In the genomic region with DNA sequence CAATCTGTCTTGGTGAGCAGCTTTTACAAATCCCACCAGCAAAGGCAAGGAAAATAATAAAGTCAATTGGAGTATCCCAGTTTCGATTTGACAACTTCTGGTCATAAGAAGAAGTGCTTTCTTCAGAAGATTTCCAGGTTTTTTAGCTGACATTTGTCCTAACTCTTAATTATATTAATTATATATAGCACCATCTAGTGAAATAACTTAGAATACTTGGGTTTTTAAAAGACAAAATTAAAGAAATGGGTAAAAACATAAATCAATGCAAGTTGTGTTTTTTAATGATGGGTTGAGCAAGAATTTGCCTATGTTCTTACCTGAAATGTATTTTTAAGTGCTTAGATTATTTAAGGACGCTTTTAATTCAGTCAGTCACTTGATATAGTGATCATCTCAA, we compare ENCODE assay signal across 20 cellular contexts.
A peak's percentile ranks its signal among the peaks of the same experiment; 100 is the strongest.
DNase-seq lines count a peak whose midpoint lies in the region; ATAC-seq and TF ChIP-seq lines count a peak whose summit lies in the region.
"Had no signal": no experiment of that assay in that cellular context is flagged by ENCODE, and none has a peak within 500 bp of the region (broad histone marks: within the 10 kb centered on the region; RNA-seq: fewer than 3 reads in every experiment).

No MANE protein-coding gene starts in this region.

- WGBS in SK-N-SH (ENCODE audit: low lambda C conversion rate) = 25% methylated on average over 2 of the region's 2 CpGs
- WGBS in upper lobe of left lung, 2 donors = 62 to 76% methylated on average over 2 of the region's 2 CpGs

- no peaks in the 10 kb centered on the region for H3K79me2 ChIP-seq in SK-N-SH (ENCODE audit: insufficient read depth)

- H3K27me3 ChIP-seq in SK-N-SH (ENCODE audit: insufficient read depth) (no peaks in the 10 kb centered on the region), upper lobe of left lung (no peaks in the 10 kb centered on the region)
- H3K27me3 ChIP-seq: BLaER1 had no signal

- no peak overlapping the region for H2AFZ ChIP-seq in SK-N-SH (ENCODE audit: low read depth)
- H2AFZ ChIP-seq: GM23338 had no signal

- CTCF ChIA-PET in SK-N-SH (lab: Yijun Ruan, JAX) = interaction anchor here (1.1 kb wide), 1 partner anchor 100 kb away, joined by 3 read pairs; no protein-coding TSS in a partner anchor
- CTCF ChIA-PET in RWPE1 (lab: Yijun Ruan, JAX) = interaction anchor here (0.6 to 1.3 kb wide), 4 partner anchors 9 to 219 kb away, joined by 3 to 4 read pairs (median 3); no protein-coding TSS in a partner anchor

- TF ChIP-seq RAD21 in SK-N-SH (IDR thresholded peaks at IDR 0.05; ENCODE audit: low read length) = no peak

- H3K4me1 ChIP-seq in SK-N-SH (ENCODE audit: control insufficient read depth in 1 of 2, insufficient read depth in 2 of 2, low read depth in 1 of 2, low read length in 1 of 2) (no peaks in the 10 kb centered on the region), upper lobe of left lung (no peaks in the 10 kb centered on the region)
- H3K4me1 ChIP-seq: BLaER1 had no signal

- no peaks in the 10 kb centered on the region for H4K20me1 ChIP-seq in SK-N-SH (ENCODE audit: insufficient read depth)
- H4K20me1 ChIP-seq: BLaER1 had no signal

- H3K27ac ChIP-seq in SK-N-SH (ENCODE audit: low read depth in 2 of 2, low read length in 1 of 2) (no peak overlapping the region), RWPE1 (no peak overlapping the region), upper lobe of left lung (no peak overlapping the region)
- H3K27ac ChIP-seq: BLaER1, KMS-11 had no signal

- peaks cover 9% of the 10 kb centered on the region; the same call in 1 of the 2 replicates for H3K9me3 ChIP-seq in SK-N-SH
- peaks cover 4 to 10% (median 5%) of the 10 kb centered on the region in 4 donors for H3K9me3 ChIP-seq in upper lobe of left lung

- H3K4me2 ChIP-seq in SK-N-SH = no peak overlapping the region
- H3K4me2 ChIP-seq: BLaER1, GM23338, KMS-11 had no signal

- ATAC-seq in SK-N-SH treated with all-trans-retinoic acid at 6 μM for 48 hours (no peak), HG03457 (IDR thresholded peaks at IDR 0.05; ENCODE audit: unreplicated experiment) (no peak), upper lobe of left lung (ENCODE audit: low FRiP score in 2 of 2) (no peak), HG02852 (IDR thresholded peaks at IDR 0.05; ENCODE audit: unreplicated experiment) (no peak)
- ATAC-seq: GM23338, HepG2 had no signal

- TF ChIP-seq CTCF in SK-N-SH (IDR thresholded peaks at IDR 0.05) (peak; percentile 31), RWPE1 (conservative IDR thresholded peaks at IDR 0.05; ENCODE audit: low read depth) (peak; percentile 43), upper lobe of left lung (IDR thresholded peaks at IDR 0.05) (no peak)

- TF ChIP-seq EP300 in SK-N-SH (IDR thresholded peaks at IDR 0.05; ENCODE audit: borderline replicate concordance in 1 of 2, low read depth in 1 of 2, low read length in 1 of 2) (no peak), upper lobe of left lung (IDR thresholded peaks at IDR 0.05) (no peak)

- POLR2A ChIA-PET in SK-N-SH (lab: Yijun Ruan, JAX) = no interaction called here
- POLR2A ChIA-PET in RWPE1 (lab: Yijun Ruan, JAX; ENCODE audit: low non-redundant PET) = no interaction called here

- H3K9ac ChIP-seq in SK-N-SH = no peak overlapping the region
- H3K9ac ChIP-seq: BLaER1, KMS-11 had no signal

- no peaks in the 10 kb centered on the region for H3F3A ChIP-seq in SK-N-SH (replicated peaks; ENCODE audit: insufficient read depth)

- DNase-seq in SK-N-SH (no peak), RWPE1 (ENCODE audit: low spot score) (no peak), fibroblast of peridontal ligament (ENCODE audit: extremely low read depth) (peak; percentile 25), upper lobe of left lung (no peak)
- no peak for DNase-seq in activated CD4-positive, CD25-positive, alpha-beta regulatory T cell (lab: John Stamatoyannopoulos, UW)
- DNase-seq: 8988T; DND-41; GF-D8; MM.1S; NCI-H1105; NCI-H187; NCI-H345; NK-92 treated with Interleukin-12 subunit alpha and Interleukin-12 subunit beta, amount 100 ng/mL, for 24 hours had no signal

- H3K36me3 ChIP-seq in SK-N-SH (replicated peaks in 1 of 2; ENCODE audit: control insufficient read depth in 1 of 2, insufficient read depth in 2 of 2, low read length in 1 of 2) = peaks cover 0 to 4% of the 10 kb centered on the region in 2 experiments
- H3K36me3 ChIP-seq in upper lobe of left lung = no peaks in the 10 kb centered on the region
- H3K36me3 ChIP-seq: BLaER1 had no signal

- H3K4me3 ChIP-seq in SK-N-SH (ENCODE audit: low read depth in 2 of 2, low read length in 1 of 2) (no peak overlapping the region), upper lobe of left lung (no peak overlapping the region)
- H3K4me3 ChIP-seq: BLaER1, GM23338 had no signal

- H3K9me2 ChIP-seq in SK-N-SH = no peaks in the 10 kb centered on the region

- no peak for TF ChIP-seq POLR2A in upper lobe of left lung (IDR thresholded peaks at IDR 0.05)

TF ChIP-seq in SK-N-SH, 30 proteins besides CTCF, POLR2A, EP300 and RAD21:
- no peak for TF ChIP-seq ELF1 (IDR thresholded peaks at IDR 0.05)

TF ChIP-seq in SK-N-SH treated with all-trans-retinoic acid at 6 μM for 48 hours, 23 proteins besides CTCF, POLR2A, EP300 and RAD21 (continues in another document):
- TF ChIP-seq GLIS3 (CRISPR knock-in tag; IDR thresholded peaks at IDR 0.05) = no peak
- TF ChIP-seq, protein P1, sequence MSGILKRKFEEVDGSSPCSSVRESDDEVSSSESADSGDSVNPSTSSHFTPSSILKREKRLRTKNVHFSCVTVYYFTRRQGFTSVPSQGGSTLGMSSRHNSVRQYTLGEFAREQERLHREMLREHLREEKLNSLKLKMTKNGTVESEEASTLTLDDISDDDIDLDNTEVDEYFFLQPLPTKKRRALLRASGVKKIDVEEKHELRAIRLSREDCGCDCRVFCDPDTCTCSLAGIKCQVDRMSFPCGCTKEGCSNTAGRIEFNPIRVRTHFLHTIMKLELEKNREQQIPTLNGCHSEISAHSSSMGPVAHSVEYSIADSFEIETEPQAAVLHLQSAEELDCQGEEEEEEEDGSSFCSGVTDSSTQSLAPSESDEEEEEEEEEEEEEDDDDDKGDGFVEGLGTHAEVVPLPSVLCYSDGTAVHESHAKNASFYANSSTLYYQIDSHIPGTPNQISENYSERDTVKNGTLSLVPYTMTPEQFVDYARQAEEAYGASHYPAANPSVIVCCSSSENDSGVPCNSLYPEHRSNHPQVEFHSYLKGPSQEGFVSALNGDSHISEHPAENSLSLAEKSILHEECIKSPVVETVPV (CRISPR knock-in tag; IDR thresholded peaks at IDR 0.05) = no peak
- no peak for TF ChIP-seq TOX (CRISPR knock-in tag; IDR thresholded peaks at IDR 0.05; ENCODE audit: borderline replicate concordance)
- TF ChIP-seq ISL1 (CRISPR knock-in tag; IDR thresholded peaks at IDR 0.05) = no peak
- TF ChIP-seq, protein P2, sequence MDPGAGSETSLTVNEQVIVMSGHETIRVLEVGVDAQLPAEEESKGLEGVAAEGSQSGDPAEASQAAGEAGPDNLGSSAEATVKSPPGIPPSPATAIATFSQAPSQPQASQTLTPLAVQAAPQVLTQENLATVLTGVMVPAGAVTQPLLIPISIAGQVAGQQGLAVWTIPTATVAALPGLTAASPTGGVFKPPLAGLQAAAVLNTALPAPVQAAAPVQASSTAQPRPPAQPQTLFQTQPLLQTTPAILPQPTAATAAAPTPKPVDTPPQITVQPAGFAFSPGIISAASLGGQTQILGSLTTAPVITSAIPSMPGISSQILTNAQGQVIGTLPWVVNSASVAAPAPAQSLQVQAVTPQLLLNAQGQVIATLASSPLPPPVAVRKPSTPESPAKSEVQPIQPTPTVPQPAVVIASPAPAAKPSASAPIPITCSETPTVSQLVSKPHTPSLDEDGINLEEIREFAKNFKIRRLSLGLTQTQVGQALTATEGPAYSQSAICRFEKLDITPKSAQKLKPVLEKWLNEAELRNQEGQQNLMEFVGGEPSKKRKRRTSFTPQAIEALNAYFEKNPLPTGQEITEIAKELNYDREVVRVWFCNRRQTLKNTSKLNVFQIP (CRISPR knock-in tag; IDR thresholded peaks at IDR 0.05; ENCODE audit: borderline replicate concordance, low read depth) = no peak
- TF ChIP-seq ZNF8 (CRISPR knock-in tag; IDR thresholded peaks at IDR 0.05) = no peak
- no peak for TF ChIP-seq ZNF565 (CRISPR knock-in tag; conservative IDR thresholded peaks at IDR 0.05; ENCODE audit: low read depth)
- TF ChIP-seq PPARA (CRISPR knock-in tag; IDR thresholded peaks at IDR 0.05; ENCODE audit: borderline replicate concordance) = no peak
- TF ChIP-seq, protein P3, sequence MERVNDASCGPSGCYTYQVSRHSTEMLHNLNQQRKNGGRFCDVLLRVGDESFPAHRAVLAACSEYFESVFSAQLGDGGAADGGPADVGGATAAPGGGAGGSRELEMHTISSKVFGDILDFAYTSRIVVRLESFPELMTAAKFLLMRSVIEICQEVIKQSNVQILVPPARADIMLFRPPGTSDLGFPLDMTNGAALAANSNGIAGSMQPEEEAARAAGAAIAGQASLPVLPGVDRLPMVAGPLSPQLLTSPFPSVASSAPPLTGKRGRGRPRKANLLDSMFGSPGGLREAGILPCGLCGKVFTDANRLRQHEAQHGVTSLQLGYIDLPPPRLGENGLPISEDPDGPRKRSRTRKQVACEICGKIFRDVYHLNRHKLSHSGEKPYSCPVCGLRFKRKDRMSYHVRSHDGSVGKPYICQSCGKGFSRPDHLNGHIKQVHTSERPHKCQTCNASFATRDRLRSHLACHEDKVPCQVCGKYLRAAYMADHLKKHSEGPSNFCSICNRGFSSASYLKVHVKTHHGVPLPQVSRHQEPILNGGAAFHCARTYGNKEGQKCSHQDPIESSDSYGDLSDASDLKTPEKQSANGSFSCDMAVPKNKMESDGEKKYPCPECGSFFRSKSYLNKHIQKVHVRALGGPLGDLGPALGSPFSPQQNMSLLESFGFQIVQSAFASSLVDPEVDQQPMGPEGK (CRISPR knock-in tag; IDR thresholded peaks at IDR 0.05; ENCODE audit: borderline replicate concordance) = no peak
- no peak for TF ChIP-seq CSDC2 (CRISPR knock-in tag; IDR thresholded peaks at IDR 0.05)
- no peak for TF ChIP-seq RARB (CRISPR knock-in tag; IDR thresholded peaks at IDR 0.05)
- no peak for TF ChIP-seq ARNTL (CRISPR knock-in tag; IDR thresholded peaks at IDR 0.05; ENCODE audit: borderline replicate concordance, low read depth)
- TF ChIP-seq TCF4 (CRISPR knock-in tag; IDR thresholded peaks at IDR 0.05; ENCODE audit: borderline replicate concordance) = no peak
- TF ChIP-seq OSR1 (CRISPR knock-in tag; IDR thresholded peaks at IDR 0.05) = no peak
- no peak for TF ChIP-seq BACH2 (CRISPR knock-in tag; IDR thresholded peaks at IDR 0.05; ENCODE audit: borderline replicate concordance)
- TF ChIP-seq ZNF70 (CRISPR knock-in tag; IDR thresholded peaks at IDR 0.05) = no peak
- no peak for TF ChIP-seq ZFP30 (CRISPR knock-in tag; IDR thresholded peaks at IDR 0.05)

Comparison
In these comparisons a context has a peak if more than half of its experiments do, and no peak if none do; other contexts are left out.
1. CTCF ChIP-seq: peak in SK-N-SH (single experiment) and RWPE1 (single experiment); none in upper lobe of left lung (0 of 6).